ENCODE assay signal across 14 cellular contexts in genomic region chr11:78226684-78227680, GRCh38. TPM values are rescaled to one million over a fixed set of nuclear protein-coding genes. Genes with fewer than 3 reads are reported as not detected.
DNase-seq lines count a peak whose midpoint lies in the region; TF ChIP-seq lines count a peak whose summit lies in the region.
"Had no signal": no experiment of that assay in that cellular context is flagged by ENCODE, and none has a peak within 500 bp of the region (broad histone marks: within the 10 kb centered on the region; RNA-seq: fewer than 3 reads in every experiment).

No MANE protein-coding gene starts in this region.

- H3K4me3 ChIP-seq in BLaER1 (no peak overlapping the region), GM06990 (replicated peaks; ENCODE audit: low read depth, low read length) (no peak overlapping the region), OCI-LY7 (ENCODE audit: low read depth, low read length, poor library complexity, severe bottlenecking) (no peak overlapping the region), BE2C (ENCODE audit: low read depth, low read length) (no peak overlapping the region), transverse colon (no peak overlapping the region)
- H3K4me3 ChIP-seq: left ventricle myocardium inferior, SJCRH30, tibial artery had no signal

- H3K4me2 ChIP-seq in BLaER1 (peak overlapping the region; percentile 79), OCI-LY7 (ENCODE audit: low read length) (peak overlapping the region; percentile 54; the same call in 1 of the 2 replicates)

- TF ChIP-seq CTCF in GM06990 (IDR thresholded peaks at IDR 0.05; ENCODE audit: insufficient read depth, low read length, poor library complexity, severe bottlenecking) (no peak), OCI-LY7 (conservative IDR thresholded peaks at IDR 0.05; ENCODE audit: low read length) (no peak), BE2C (IDR thresholded peaks at IDR 0.05; ENCODE audit: low read depth, low read length) (no peak), transverse colon (IDR thresholded peaks at IDR 0.05) (no peak)

- CTCF ChIA-PET in OCI-LY7 (lab: Charles Lee; ENCODE audit: unreplicated experiment), result interaction anchor here (0.6 to 1.4 kb wide), 2 partner anchors 15 to 337 kb away, joined by 3 to 6 read pairs; no protein-coding TSS in a partner anchor

- no peak for TF ChIP-seq POLR2A in transverse colon (IDR thresholded peaks at IDR 0.05)

- in situ Hi-C loops in transverse colon (cut with MboI; ENCODE audit: low pct_ligation_motif_present in 1 of 4, low pct_unique_long_range_greater_than_20kb in 1 of 4, low sequenced_read_pairs in 3 of 4), result loop anchor here in 3 of 4 donors (10.0 to 25.0 kb wide), 4 partner anchors 185 to 338 kb away; partner anchors contain the start of genes GAB2 (in 1 of the 3) and NARS2 (in 1 of the 3)

- DNase-seq in GM06990 (ENCODE audit: extremely low read depth, insufficient read length), result peak; percentile 55
- peak; percentile 26 for DNase-seq in OCI-LY7 (ENCODE audit: low spot score)
- DNase-seq in islet precursor cell, result peak; percentile 43
- DNase-seq in BE2C, result no peak
- no peak for DNase-seq in mesenteric fat pad (ENCODE audit: low spot score)
- DNase-seq in transverse colon, result no peak
- DNase-seq: Calu3; effector CD8-positive, alpha-beta T cell; left ventricle myocardium inferior; NCI-H1436 treated with DMSO at 0.1 percent for 48 hours; PC-3; SJCRH30; tibial artery had no signal

- H2AFZ ChIP-seq in OCI-LY7 (ENCODE audit: low read length), result no peak overlapping the region; the same call in 1 of the 2 replicates

- H4K20me1 ChIP-seq in BLaER1 (peaks cover 47% of the 10 kb centered on the region; the same call in 1 of the 2 replicates), OCI-LY7 (ENCODE audit: insufficient read depth, low read length) (no peaks in the 10 kb centered on the region)

- POLR2A ChIA-PET in OCI-LY7 (lab: Charles Lee), result interaction anchor here (0.5 to 0.9 kb wide), 4 partner anchors 7 to 345 kb away, joined by 3 to 5 read pairs (median 4); no protein-coding TSS in a partner anchor

- intact Hi-C loops in OCI-LY7 (cut with micrococcal nuclease; ENCODE audit: unreplicated experiment) (no loop called here), transverse colon (cut with DNase I; ENCODE audit: low total_unique reads) (no loop called here)

- BruUV-seq in OCI-LY7 (replicated peaks; lab: Mats Ljungman, UMichigan), result no TSS peak

- H3K27ac ChIP-seq in BLaER1, result peak overlapping the region; percentile 69; the same call in 1 of the 2 replicates
- no peak overlapping the region for H3K27ac ChIP-seq in OCI-LY7 (ENCODE audit: low read depth, low read length, poor library complexity, severe bottlenecking)
- H3K27ac ChIP-seq in transverse colon, result no peak overlapping the region
- H3K27ac ChIP-seq: left ventricle myocardium inferior, SJCRH30 had no signal

- H3K27me3 ChIP-seq in BLaER1 (no peaks in the 10 kb centered on the region), GM06990 (replicated peaks; ENCODE audit: control insufficient read depth, insufficient read depth, low read length) (no peaks in the 10 kb centered on the region), BE2C (no peaks in the 10 kb centered on the region), transverse colon (no peaks in the 10 kb centered on the region)
- H3K27me3 ChIP-seq: SJCRH30, tibial artery had no signal

- no peaks in the 10 kb centered on the region for H3K79me2 ChIP-seq in OCI-LY7 (ENCODE audit: insufficient read depth, low read depth, low read length)

- 83 to 93% methylated on average over 3 to 11 of the region's 12 CpGs for WGBS in transverse colon (ENCODE audit: low coverage in 1 of 2), 2 donors

- H3K36me3 ChIP-seq in BLaER1 (peaks cover 59% of the 10 kb centered on the region), GM06990 (ENCODE audit: control insufficient read depth, insufficient read depth, low read length) (no peaks in the 10 kb centered on the region), OCI-LY7 (ENCODE audit: insufficient read depth, low read length) (no peaks in the 10 kb centered on the region), BE2C (peaks cover 26% of the 10 kb centered on the region), transverse colon (peaks cover 0 to 14% (median under 1%) of the 10 kb centered on the region in 4 donors)
- H3K36me3 ChIP-seq: SJCRH30 had no signal

- no peaks in the 10 kb centered on the region for H3K9me2 ChIP-seq in OCI-LY7 (ENCODE audit: insufficient read depth, low read length)

- H3K9me3 ChIP-seq in BLaER1 (no peaks in the 10 kb centered on the region), OCI-LY7 (ENCODE audit: low read length) (no peaks in the 10 kb centered on the region), BE2C (no peaks in the 10 kb centered on the region), transverse colon (no peaks in the 10 kb centered on the region)
- H3K9me3 ChIP-seq: left ventricle myocardium inferior, SJCRH30, tibial artery had no signal

- TF ChIP-seq EP300 in transverse colon (IDR thresholded peaks at IDR 0.05; ENCODE audit: low read depth), result no peak

- peaks cover 63% of the 10 kb centered on the region for H3K4me1 ChIP-seq in BLaER1
- H3K4me1 ChIP-seq in OCI-LY7 (ENCODE audit: insufficient read depth, low read length, poor library complexity, severe bottlenecking), result peaks cover 41% of the 10 kb centered on the region
- peaks cover 9% of the 10 kb centered on the region for H3K4me1 ChIP-seq in BE2C
- H3K4me1 ChIP-seq in transverse colon, result peaks cover 0 to 14% (median 0%) of the 10 kb centered on the region in 4 donors
- H3K4me1 ChIP-seq: SJCRH30 had no signal

- no peak overlapping the region for H3K9ac ChIP-seq in BLaER1

RNA-seq across cellular contexts. Expression of gene USP35, which starts 38.3 kb away (rescaled TPM):
- 3.2 and 3.4 TPM in 2 replicates for total RNA-seq in OCI-LY7 (2014; rRNA removed; shearing (Covaris generic))
- 4.8 and 4.9 TPM in 2 replicates for total RNA-seq in OCI-LY7 (2022)
- polyA plus RNA-seq in BE2C (2012; ENCODE audit: insufficient read depth, insufficient read length, low read depth), result 5.3 TPM
- 12.2 TPM for total RNA-seq in mesenteric fat pad
- total RNA-seq in transverse colon, result 10 to 100 TPM in 2 of 4 donors, 1 to 10 TPM in 2; 7.4 to 17.2 (median 10.9) TPM

RNA-seq across cellular contexts. Expression of gene KCTD21, which starts 38.6 kb away (rescaled TPM):
- 1.5 and 2.8 TPM in 2 replicates for total RNA-seq in OCI-LY7 (2014; rRNA removed; shearing (Covaris generic))
- 2.5 and 2.7 TPM in 2 replicates for total RNA-seq in OCI-LY7 (2022)
- 14.2 TPM for polyA plus RNA-seq in BE2C (2012; ENCODE audit: insufficient read depth, insufficient read length, low read depth)
- 12.4 TPM for total RNA-seq in mesenteric fat pad
- total RNA-seq in transverse colon, result 10 to 100 TPM; 10.9 to 55.0 (median 29.2) TPM

Comparison
In these comparisons a context has a peak if more than half of its experiments do, and no peak if none do; other contexts are left out.
1. DNase-seq: peak in GM06990 (single experiment), OCI-LY7 (single experiment) and islet precursor cell (single experiment); none in BE2C (single experiment), mesenteric fat pad (single experiment) and transverse colon (single experiment).